Comparison of ENCODE assay signal across 8 cellular contexts in the genomic region with DNA sequence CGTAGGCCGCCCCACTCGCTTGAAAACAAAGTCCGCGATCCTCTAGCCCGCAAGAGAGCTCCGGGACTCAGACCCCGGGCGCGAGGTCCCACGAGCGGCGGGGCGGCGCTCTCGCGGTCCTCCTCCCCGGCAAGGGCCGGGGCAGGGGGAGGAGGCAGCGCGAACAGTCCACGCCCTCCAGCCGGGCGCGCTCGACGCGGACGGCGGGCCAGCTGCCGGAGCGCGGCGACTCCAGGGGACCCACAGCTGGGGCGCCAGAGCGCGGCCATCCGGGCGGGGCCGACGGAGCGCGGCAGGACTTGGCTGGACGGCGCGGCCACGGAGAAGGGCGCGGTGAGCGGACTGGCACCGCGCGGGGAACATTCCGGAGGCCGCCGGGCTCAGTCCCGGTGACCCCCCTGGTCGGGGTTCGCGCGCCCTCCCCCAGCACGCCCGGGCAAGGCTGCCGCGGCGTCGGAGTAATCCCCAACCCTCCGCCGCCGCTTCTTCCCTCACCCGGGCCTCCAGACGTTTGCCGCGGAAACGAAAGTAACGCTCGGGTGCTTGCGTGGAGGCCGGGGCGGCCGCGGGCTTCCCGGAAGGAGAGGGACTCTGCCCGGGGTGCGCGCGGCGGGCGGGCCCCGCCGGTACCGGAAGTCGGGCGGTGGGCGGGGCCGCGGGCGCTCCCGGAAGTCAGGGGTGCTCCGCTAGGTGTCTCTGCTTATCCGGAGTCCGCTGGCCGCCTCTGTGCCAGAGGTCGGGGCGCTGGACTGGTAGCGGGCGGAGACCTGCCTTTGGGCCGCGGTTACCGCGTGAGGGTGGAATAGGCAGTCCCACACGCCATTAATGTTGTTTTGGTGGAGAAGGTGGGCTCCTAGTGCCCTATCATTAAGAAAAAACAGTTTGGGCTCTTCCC. TPM values are rescaled to one million over a fixed set of nuclear protein-coding genes. Genes with fewer than 3 reads are reported as not detected.
DNase-seq lines count a peak whose midpoint lies in the region; ATAC-seq and TF ChIP-seq lines count a peak whose summit lies in the region.

Gene RIPK1 (plus strand): TSS at position 166 of the 895 bp plus-strand sequence. CDS start 8,330 bp downstream, outside the sequence.

- peak; percentile 96 for DNase-seq in GM12865 (ENCODE audit: low read depth)
- DNase-seq in NB4 (ENCODE audit: low read depth) = peak; percentile 95
- peak; percentile 76 to 91 for DNase-seq in SW 1271 (lab: John Stamatoyannopoulos, UW)
- DNase-seq in activated naive CD8-positive, alpha-beta T cell treated with anti-CD3 and anti-CD28 coated beads, Interleukin-2, amount 50 U/mL, for 16 hours (ENCODE audit: low read depth, low spot score) = peak; percentile 88
- peak; percentile 96 for DNase-seq in Right ventricle myocardium superior
- peak; percentile 87 for DNase-seq in pons (ENCODE audit: low spot score)
- DNase-seq in type B pancreatic cell (ENCODE audit: extremely low spot score, unreplicated experiment) = peak; percentile 91

- H3K4me3 ChIP-seq in GM12865 (ENCODE audit: low read depth, low read length) = peak within 1 kb of the TSS; percentile 60
- peak within 1 kb of the TSS; percentile 95 for H3K4me3 ChIP-seq in NB4 (ENCODE audit: low read depth, low read length)

- peak within 1 kb of the TSS; percentile 97 for H3K27ac Mint-ChIP-seq in type B pancreatic cell

- H3K36me3 Mint-ChIP-seq in type B pancreatic cell = peaks cover 5% of the 10 kb centered on the region

- H3K4me1 Mint-ChIP-seq in type B pancreatic cell (ENCODE audit: unreplicated experiment) = peaks cover 14% of the 10 kb centered on the region

- H3K27me3 Mint-ChIP-seq in type B pancreatic cell = peaks cover 7% of the 10 kb centered on the region

- H3K4me3 Mint-ChIP-seq in type B pancreatic cell = peak within 1 kb of the TSS; percentile 96

- peak; percentile 83 for TF ChIP-seq POLR2A in NB4 (IDR thresholded peaks at IDR 0.05; ENCODE audit: extremely low read depth, insufficient read length)

- ATAC-seq in HG02571 (IDR thresholded peaks at IDR 0.05; ENCODE audit: unreplicated experiment) (peak; percentile 88), Right ventricle myocardium superior (ENCODE audit: poor library complexity) (peak; percentile 92)

- H3K9me3 Mint-ChIP-seq in type B pancreatic cell = no peaks in the 10 kb centered on the region

- intact Hi-C loops in Right ventricle myocardium superior (cut with DNase I) = no loop called here

- TF ChIP-seq CTCF in GM12865 (IDR thresholded peaks at IDR 0.05; ENCODE audit: insufficient read depth, low read depth, low read length, missing control alignments) (no peak), NB4 (IDR thresholded peaks at IDR 0.05; ENCODE audit: low read depth, low read length) (peak; percentile 17), type B pancreatic cell (conservative IDR thresholded peaks at IDR 0.05) (peak; percentile 26)

RNA-seq across cellular contexts. Expression of gene RIPK1, which starts in this region (rescaled TPM):
- 6.6 TPM for total RNA-seq in Right ventricle myocardium superior
- 14.7 and 16.3 TPM in 2 replicates for total RNA-seq in type B pancreatic cell (ENCODE audit: low replicate concordance)

Comparison
In these comparisons a context has a peak if more than half of its experiments do, and no peak if none do; other contexts are left out.
1. Peak in every context shown above with its lines: DNase-seq, ATAC-seq and H3K4me3 ChIP-seq.